Comparison of ENCODE assay signal across 1 cellular context in genomic region chr1:207754942-207755689, GRCh38.
TF ChIP-seq lines count a peak whose summit lies in the region.

No MANE protein-coding gene starts in this region.

TF ChIP-seq in K562, 482 proteins besides CTCF, POLR2A, EP300 and RAD21 (continued from another document and continues in another):
- TF ChIP-seq, protein P1, sequence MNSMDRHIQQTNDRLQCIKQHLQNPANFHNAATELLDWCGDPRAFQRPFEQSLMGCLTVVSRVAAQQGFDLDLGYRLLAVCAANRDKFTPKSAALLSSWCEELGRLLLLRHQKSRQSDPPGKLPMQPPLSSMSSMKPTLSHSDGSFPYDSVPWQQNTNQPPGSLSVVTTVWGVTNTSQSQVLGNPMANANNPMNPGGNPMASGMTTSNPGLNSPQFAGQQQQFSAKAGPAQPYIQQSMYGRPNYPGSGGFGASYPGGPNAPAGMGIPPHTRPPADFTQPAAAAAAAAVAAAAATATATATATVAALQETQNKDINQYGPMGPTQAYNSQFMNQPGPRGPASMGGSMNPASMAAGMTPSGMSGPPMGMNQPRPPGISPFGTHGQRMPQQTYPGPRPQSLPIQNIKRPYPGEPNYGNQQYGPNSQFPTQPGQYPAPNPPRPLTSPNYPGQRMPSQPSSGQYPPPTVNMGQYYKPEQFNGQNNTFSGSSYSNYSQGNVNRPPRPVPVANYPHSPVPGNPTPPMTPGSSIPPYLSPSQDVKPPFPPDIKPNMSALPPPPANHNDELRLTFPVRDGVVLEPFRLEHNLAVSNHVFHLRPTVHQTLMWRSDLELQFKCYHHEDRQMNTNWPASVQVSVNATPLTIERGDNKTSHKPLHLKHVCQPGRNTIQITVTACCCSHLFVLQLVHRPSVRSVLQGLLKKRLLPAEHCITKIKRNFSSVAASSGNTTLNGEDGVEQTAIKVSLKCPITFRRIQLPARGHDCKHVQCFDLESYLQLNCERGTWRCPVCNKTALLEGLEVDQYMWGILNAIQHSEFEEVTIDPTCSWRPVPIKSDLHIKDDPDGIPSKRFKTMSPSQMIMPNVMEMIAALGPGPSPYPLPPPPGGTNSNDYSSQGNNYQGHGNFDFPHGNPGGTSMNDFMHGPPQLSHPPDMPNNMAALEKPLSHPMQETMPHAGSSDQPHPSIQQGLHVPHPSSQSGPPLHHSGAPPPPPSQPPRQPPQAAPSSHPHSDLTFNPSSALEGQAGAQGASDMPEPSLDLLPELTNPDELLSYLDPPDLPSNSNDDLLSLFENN (IDR thresholded peaks at IDR 0.05; ENCODE audit: low read depth in 2 of 2, low read length in 2 of 2): no peak
- no peak for TF ChIP-seq NUFIP1 (IDR thresholded peaks at IDR 0.05; ENCODE audit: partially characterized antibody)
- no peak for TF ChIP-seq ZNF23 (CRISPR knock-in tag; IDR thresholded peaks at IDR 0.05)
- TF ChIP-seq ZNF274 (IDR thresholded peaks at IDR 0.05; ENCODE audit: borderline replicate concordance, low read depth, low read length): no peak
- TF ChIP-seq POLR2AphosphoS2 (IDR thresholded peaks at IDR 0.05; ENCODE audit: low read length): no peak
- TF ChIP-seq, protein P2, sequence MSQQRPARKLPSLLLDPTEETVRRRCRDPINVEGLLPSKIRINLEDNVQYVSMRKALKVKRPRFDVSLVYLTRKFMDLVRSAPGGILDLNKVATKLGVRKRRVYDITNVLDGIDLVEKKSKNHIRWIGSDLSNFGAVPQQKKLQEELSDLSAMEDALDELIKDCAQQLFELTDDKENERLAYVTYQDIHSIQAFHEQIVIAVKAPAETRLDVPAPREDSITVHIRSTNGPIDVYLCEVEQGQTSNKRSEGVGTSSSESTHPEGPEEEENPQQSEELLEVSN (IDR thresholded peaks at IDR 0.05; ENCODE audit: borderline replicate concordance in 1 of 2, extremely low read depth in 1 of 2, insufficient read depth in 1 of 2, insufficient read length in 1 of 2, low read depth in 1 of 2, low read length in 1 of 2, poor library complexity in 1 of 2, severe bottlenecking in 1 of 2): no peak
- no peak for TF ChIP-seq NKRF (IDR thresholded peaks at IDR 0.05; ENCODE audit: borderline replicate concordance)
- peak in 1 of 2 experiments; percentile 71; a peak in 2 of 4 replicates for TF ChIP-seq MLLT1 (IDR thresholded peaks at IDR 0.05)
- 0 out of 2 replicates have a peak, but pooled peaks have one; percentile 29 for TF ChIP-seq PHB2 (IDR thresholded peaks at IDR 0.05; ENCODE audit: low read depth)
- TF ChIP-seq DMBX1 (CRISPR knock-in tag; IDR thresholded peaks at IDR 0.05; ENCODE audit: borderline replicate concordance): no peak
- TF ChIP-seq, protein P3, sequence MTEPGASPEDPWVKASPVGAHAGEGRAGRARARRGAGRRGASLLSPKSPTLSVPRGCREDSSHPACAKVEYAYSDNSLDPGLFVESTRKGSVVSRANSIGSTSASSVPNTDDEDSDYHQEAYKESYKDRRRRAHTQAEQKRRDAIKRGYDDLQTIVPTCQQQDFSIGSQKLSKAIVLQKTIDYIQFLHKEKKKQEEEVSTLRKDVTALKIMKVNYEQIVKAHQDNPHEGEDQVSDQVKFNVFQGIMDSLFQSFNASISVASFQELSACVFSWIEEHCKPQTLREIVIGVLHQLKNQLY (CRISPR knock-in tag; conservative IDR thresholded peaks at IDR 0.05): no peak
- no peak for TF ChIP-seq TCF7 (IDR thresholded peaks at IDR 0.05; ENCODE audit: borderline replicate concordance)
- no peak for TF ChIP-seq PURB (CRISPR knock-in tag; IDR thresholded peaks at IDR 0.05; ENCODE audit: low read depth)
- no peak for TF ChIP-seq ZBTB2 (IDR thresholded peaks at IDR 0.05)
- TF ChIP-seq, protein P4, sequence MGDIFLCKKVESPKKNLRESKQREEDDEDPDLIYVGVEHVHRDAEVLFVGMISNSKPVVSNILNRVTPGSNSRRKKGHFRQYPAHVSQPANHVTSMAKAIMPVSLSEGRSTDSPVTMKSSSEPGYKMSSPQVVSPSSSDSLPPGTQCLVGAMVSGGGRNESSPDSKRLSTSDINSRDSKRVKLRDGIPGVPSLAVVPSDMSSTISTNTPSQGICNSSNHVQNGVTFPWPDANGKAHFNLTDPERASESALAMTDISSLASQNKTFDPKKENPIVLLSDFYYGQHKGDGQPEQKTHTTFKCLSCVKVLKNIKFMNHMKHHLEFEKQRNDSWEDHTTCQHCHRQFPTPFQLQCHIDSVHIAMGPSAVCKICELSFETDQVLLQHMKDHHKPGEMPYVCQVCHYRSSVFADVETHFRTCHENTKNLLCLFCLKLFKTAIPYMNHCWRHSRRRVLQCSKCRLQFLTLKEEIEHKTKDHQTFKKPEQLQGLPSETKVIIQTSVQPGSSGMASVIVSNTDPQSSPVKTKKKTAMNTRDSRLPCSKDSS (IDR thresholded peaks at IDR 0.05; ENCODE audit: low read depth, partially characterized antibody): no peak
- TF ChIP-seq ZEB2 (IDR thresholded peaks at IDR 0.05): 0 out of 2 replicates have a peak, but pooled peaks have one; percentile 41
- TF ChIP-seq, protein P5, sequence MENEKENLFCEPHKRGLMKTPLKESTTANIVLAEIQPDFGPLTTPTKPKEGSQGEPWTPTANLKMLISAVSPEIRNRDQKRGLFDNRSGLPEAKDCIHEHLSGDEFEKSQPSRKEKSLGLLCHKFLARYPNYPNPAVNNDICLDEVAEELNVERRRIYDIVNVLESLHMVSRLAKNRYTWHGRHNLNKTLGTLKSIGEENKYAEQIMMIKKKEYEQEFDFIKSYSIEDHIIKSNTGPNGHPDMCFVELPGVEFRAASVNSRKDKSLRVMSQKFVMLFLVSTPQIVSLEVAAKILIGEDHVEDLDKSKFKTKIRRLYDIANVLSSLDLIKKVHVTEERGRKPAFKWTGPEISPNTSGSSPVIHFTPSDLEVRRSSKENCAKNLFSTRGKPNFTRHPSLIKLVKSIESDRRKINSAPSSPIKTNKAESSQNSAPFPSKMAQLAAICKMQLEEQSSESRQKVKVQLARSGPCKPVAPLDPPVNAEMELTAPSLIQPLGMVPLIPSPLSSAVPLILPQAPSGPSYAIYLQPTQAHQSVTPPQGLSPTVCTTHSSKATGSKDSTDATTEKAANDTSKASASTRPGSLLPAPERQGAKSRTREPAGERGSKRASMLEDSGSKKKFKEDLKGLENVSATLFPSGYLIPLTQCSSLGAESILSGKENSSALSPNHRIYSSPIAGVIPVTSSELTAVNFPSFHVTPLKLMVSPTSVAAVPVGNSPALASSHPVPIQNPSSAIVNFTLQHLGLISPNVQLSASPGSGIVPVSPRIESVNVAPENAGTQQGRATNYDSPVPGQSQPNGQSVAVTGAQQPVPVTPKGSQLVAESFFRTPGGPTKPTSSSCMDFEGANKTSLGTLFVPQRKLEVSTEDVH (IDR thresholded peaks at IDR 0.05; ENCODE audit: low read depth, partially characterized antibody): no peak
- TF ChIP-seq ZBTB40 (IDR thresholded peaks at IDR 0.05): 0 out of 2 replicates have a peak, but pooled peaks have one; percentile 17
- TF ChIP-seq ZBTB40 (CRISPR knock-in tag; IDR thresholded peaks at IDR 0.05): no peak
- TF ChIP-seq, protein P6, sequence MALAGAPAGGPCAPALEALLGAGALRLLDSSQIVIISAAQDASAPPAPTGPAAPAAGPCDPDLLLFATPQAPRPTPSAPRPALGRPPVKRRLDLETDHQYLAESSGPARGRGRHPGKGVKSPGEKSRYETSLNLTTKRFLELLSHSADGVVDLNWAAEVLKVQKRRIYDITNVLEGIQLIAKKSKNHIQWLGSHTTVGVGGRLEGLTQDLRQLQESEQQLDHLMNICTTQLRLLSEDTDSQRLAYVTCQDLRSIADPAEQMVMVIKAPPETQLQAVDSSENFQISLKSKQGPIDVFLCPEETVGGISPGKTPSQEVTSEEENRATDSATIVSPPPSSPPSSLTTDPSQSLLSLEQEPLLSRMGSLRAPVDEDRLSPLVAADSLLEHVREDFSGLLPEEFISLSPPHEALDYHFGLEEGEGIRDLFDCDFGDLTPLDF (CRISPR knock-in tag; IDR thresholded peaks at IDR 0.05): no peak
- no peak for TF ChIP-seq NR3C1 (CRISPR knock-in tag; IDR thresholded peaks at IDR 0.05)
- no peak for TF ChIP-seq HEY1 (CRISPR knock-in tag; IDR thresholded peaks at IDR 0.05; ENCODE audit: borderline replicate concordance)
- no peak for TF ChIP-seq ZNF121 (CRISPR knock-in tag; conservative IDR thresholded peaks at IDR 0.05)
- TF ChIP-seq NCOA1 (IDR thresholded peaks at IDR 0.05; ENCODE audit: low read depth): 0 out of 2 replicates have a peak, but pooled peaks have one; percentile 17
